Comparison of ENCODE assay signal across 9 cellular contexts in the genomic region with DNA sequence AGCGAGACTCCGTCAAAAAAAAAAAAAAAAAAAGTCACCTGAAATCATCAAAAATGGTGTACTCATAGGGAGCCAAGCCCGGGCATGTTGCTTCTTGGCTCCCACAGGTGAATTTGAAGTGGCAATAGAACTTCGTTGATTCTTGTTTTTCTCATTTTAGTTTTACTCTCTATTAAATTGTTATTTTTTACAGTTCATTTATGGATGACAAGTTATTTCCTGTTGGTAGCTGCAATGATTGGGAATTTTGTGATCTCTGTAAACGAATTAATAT. TPM values are rescaled to one million over a fixed set of nuclear protein-coding genes. Genes with fewer than 3 reads are reported as not detected.
DNase-seq lines count a peak whose midpoint lies in the region; ATAC-seq, FAIRE-seq and TF ChIP-seq lines count a peak whose summit lies in the region.
"Had no signal": no experiment of that assay in that cellular context is flagged by ENCODE, and none has a peak within 500 bp of the region (broad histone marks: within the 10 kb centered on the region; RNA-seq: fewer than 3 reads in every experiment).

No MANE protein-coding gene starts in this region.

- DNase-seq in COLO668 (lab: John Stamatoyannopoulos, UW; ENCODE audit: unreplicated experiment) (peak; percentile 1), Karpas-422 (no peak), bronchial epithelial cell (ENCODE audit: low read depth) (peak; percentile 67), NCI-H1417 treated with DMSO at 0.1 percent for 48 hours (lab: John Stamatoyannopoulos, UW) (no peak), GM19240 (ENCODE audit: insufficient read length, low spot score) (no peak)
- no peak for DNase-seq in naive thymus-derived CD8-positive, alpha-beta T cell
- DNase-seq in stimulated activated CD4-positive, alpha-beta T cell treated with anti-CD3 and anti-CD28 coated beads, Interleukin-12 subunit alpha, Interleukin-12 subunit beta, amount 100 ng/mL, for 4 hours, result no peak
- DNase-seq: effector memory CD4-positive, alpha-beta T cell had no signal

- H3K4me1 ChIP-seq in Karpas-422 (ENCODE audit: low read length), result peaks cover 68% of the 10 kb centered on the region

- H3K9ac ChIP-seq in Karpas-422 (ENCODE audit: low read length), result peak overlapping the region; percentile 81

- H3K9me3 Mint-ChIP-seq in naive thymus-derived CD8-positive, alpha-beta T cell, result no peaks in the 10 kb centered on the region

- H3K4me1 Mint-ChIP-seq in naive thymus-derived CD8-positive, alpha-beta T cell, result peaks cover 22 to 61% (median 55%) of the 10 kb centered on the region in 4 donors

- no peaks in the 10 kb centered on the region for H4K20me1 ChIP-seq in Karpas-422 (ENCODE audit: insufficient read depth, low read depth, low read length)

- H3K27me3 ChIP-seq in Karpas-422 (ENCODE audit: low read length), result no peaks in the 10 kb centered on the region
- H3K27me3 ChIP-seq in bronchial epithelial cell (ENCODE audit: control insufficient read depth, insufficient read depth, low read length), result no peaks in the 10 kb centered on the region

- peak overlapping the region; percentile 97 for H3K4me3 ChIP-seq in Karpas-422 (ENCODE audit: low read length)
- peak overlapping the region; percentile 53 for H3K4me3 ChIP-seq in bronchial epithelial cell (ENCODE audit: low read depth, low read length)

- H3K27me3 Mint-ChIP-seq in naive thymus-derived CD8-positive, alpha-beta T cell, result no peaks in the 10 kb centered on the region

- no peak overlapping the region for H2AFZ ChIP-seq in Karpas-422 (ENCODE audit: low read length)

- FAIRE-seq in bronchial epithelial cell (lab: Jason Lieb, UNC), result no peak

- H3K79me2 ChIP-seq in Karpas-422 (ENCODE audit: low read length), result peaks cover 54% of the 10 kb centered on the region

- peak overlapping the region in 7 of 10 donors; percentile 71 to 98 (median 97) for H3K27ac Mint-ChIP-seq in naive thymus-derived CD8-positive, alpha-beta T cell

- H3K36me3 Mint-ChIP-seq in naive thymus-derived CD8-positive, alpha-beta T cell, result peaks cover 0 to 15% (median 4%) of the 10 kb centered on the region in 3 donors

- POLR2A ChIA-PET in naive thymus-derived CD8-positive, alpha-beta T cell (lab: Charles Lee), result interaction anchor here (0.7 to 3.8 kb wide), 9 partner anchors 10 to 1797 kb away, joined by 3 to 30 read pairs (median 3); a partner anchor contains a TSS

- H3K36me3 ChIP-seq in Karpas-422 (ENCODE audit: insufficient read depth, low read length), result peaks cover 7% of the 10 kb centered on the region; the same call in 1 of the 2 replicates
- no peaks in the 10 kb centered on the region for H3K36me3 ChIP-seq in bronchial epithelial cell (ENCODE audit: control insufficient read depth, insufficient read depth, low read length)

- TF ChIP-seq CTCF in bronchial epithelial cell (IDR thresholded peaks at IDR 0.05; ENCODE audit: insufficient read depth, low read length, severe bottlenecking), result no peak

- no peaks in the 10 kb centered on the region for H3K9me2 ChIP-seq in Karpas-422 (replicated peaks; ENCODE audit: insufficient read depth, low read length)

- peak overlapping the region; percentile 81 to 97 (median 94) for H3K4me3 Mint-ChIP-seq in naive thymus-derived CD8-positive, alpha-beta T cell

- H3K27ac ChIP-seq in Karpas-422 (ENCODE audit: low read length), result no peak overlapping the region

- no peak for ATAC-seq in naive thymus-derived CD8-positive, alpha-beta T cell
- ATAC-seq in GM21367 (IDR thresholded peaks at IDR 0.05; ENCODE audit: unreplicated experiment), result no peak

- peak overlapping the region; percentile 96 for H3K4me2 ChIP-seq in Karpas-422 (ENCODE audit: low read depth, low read length, poor library complexity, severe bottlenecking)

- no peaks in the 10 kb centered on the region for H3K9me3 ChIP-seq in Karpas-422 (ENCODE audit: low read length)

RNA-seq across cellular contexts. Expression of a gene that starts 1.3 kb away (rescaled TPM):
- 47.7 and 59.0 TPM in 2 replicates for total RNA-seq in Karpas-422 (2014; rRNA removed; shearing (Covaris generic); ENCODE audit: low replicate concordance)
- total RNA-seq in bronchial epithelial cell, result 397 and 426 TPM in 2 replicates
- 10 to 100 TPM; 23.5 to 26.5 TPM for total RNA-seq in naive thymus-derived CD8-positive, alpha-beta T cell
- 10 to 100 TPM; 44.3 to 62.8 (median 51.4) TPM for polyA plus RNA-seq in naive thymus-derived CD8-positive, alpha-beta T cell

RNA-seq across cellular contexts. Expression of a gene that starts 9.4 kb away (rescaled TPM):
- 7.5 and 45.1 TPM in 2 replicates for total RNA-seq in Karpas-422 (2014; rRNA removed; shearing (Covaris generic); ENCODE audit: low replicate concordance)
- total RNA-seq in bronchial epithelial cell, result 73.5 and 82.1 TPM in 2 replicates
- 10 to 100 TPM; 68.6 to 86.3 TPM for total RNA-seq in naive thymus-derived CD8-positive, alpha-beta T cell
- 10 to 100 TPM; 13.1 to 16.7 (median 16.5) TPM for polyA plus RNA-seq in naive thymus-derived CD8-positive, alpha-beta T cell

Comparison
In these comparisons a context has a peak if more than half of its experiments do, and no peak if none do; other contexts are left out.
1. DNase-seq: peak in COLO668 (single experiment) and bronchial epithelial cell (single experiment); none in Karpas-422 (single experiment), naive thymus-derived CD8-positive, alpha-beta T cell (0 of 10), NCI-H1417 treated with DMSO at 0.1 percent for 48 hours (single experiment), stimulated activated CD4-positive, alpha-beta T cell treated with anti-CD3 and anti-CD28 coated beads, Interleukin-12 subunit alpha, Interleukin-12 subunit beta, amount 100 ng/mL, for 4 hours (single experiment) and GM19240 (single experiment).